In the genomic region with DNA sequence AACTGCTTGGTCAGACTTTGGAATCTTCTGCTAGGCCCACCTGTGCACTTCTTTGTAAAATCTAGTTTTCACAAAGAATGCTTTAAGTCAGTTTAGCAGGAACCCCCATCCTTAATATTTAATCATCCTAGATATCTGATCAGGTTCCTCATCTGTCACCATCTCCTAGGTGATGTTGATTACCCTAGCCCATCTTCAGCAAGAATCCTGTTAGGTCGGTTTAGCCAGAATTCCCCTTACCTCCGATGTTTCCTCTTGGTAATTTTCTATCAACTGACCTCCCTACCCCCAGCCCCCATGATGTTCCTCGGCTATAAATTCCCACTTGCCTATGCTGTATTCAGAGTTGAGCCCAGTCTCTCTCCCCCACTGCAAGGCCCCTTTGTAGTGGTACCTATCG, we compare ENCODE assay signal across 16 cellular contexts. TPM values are rescaled to one million over a fixed set of nuclear protein-coding genes. Genes with fewer than 3 reads are reported as not detected.
A peak's percentile ranks its signal among the peaks of the same experiment; 100 is the strongest.
DNase-seq lines count a peak whose midpoint lies in the region; ATAC-seq and TF ChIP-seq lines count a peak whose summit lies in the region.
"Had no signal": no experiment of that assay in that cellular context is flagged by ENCODE, and none has a peak within 500 bp of the region (broad histone marks: within the 10 kb centered on the region; RNA-seq: fewer than 3 reads in every experiment).

No MANE protein-coding gene starts in this region.

- H3K27ac ChIP-seq in GM23338 (ENCODE audit: low read depth) (no peak overlapping the region), VCaP (peak overlapping the region; percentile 39), coronary artery (no peak overlapping the region)
- H3K27ac ChIP-seq: C4-2B, GM23248 had no signal

- H3K36me3 ChIP-seq in GM23338 (ENCODE audit: insufficient read depth) = no peaks in the 10 kb centered on the region
- H3K36me3 ChIP-seq: BE2C had no signal

- no peaks in the 10 kb centered on the region for H3K27me3 ChIP-seq in GM23338 (ENCODE audit: insufficient read depth)
- H3K27me3 ChIP-seq: BE2C had no signal

- H3F3A ChIP-seq in GM23338 (replicated peaks; ENCODE audit: low read depth) = peaks cover 6% of the 10 kb centered on the region; the same call in 1 of the 2 replicates

- peaks cover 27% of the 10 kb centered on the region for H3K27me3 Mint-ChIP-seq in GM23338 (ENCODE audit: insufficient read depth, low read depth, poor library complexity)
- H3K27me3 Mint-ChIP-seq in neural crest cell (ENCODE audit: low read depth) = no peaks in the 10 kb centered on the region
- H3K27me3 Mint-ChIP-seq: IgD-negative memory B cell had no signal

- H3K9me3 Mint-ChIP-seq in GM23338 (no peaks in the 10 kb centered on the region; the same call in 2 of the 3 replicates), neural crest cell (peaks cover 3% of the 10 kb centered on the region)
- H3K9me3 Mint-ChIP-seq: CD8-positive, alpha-beta T cell; IgD-negative memory B cell had no signal

- H3K4me1 Mint-ChIP-seq in GM23338 (peaks cover 13% of the 10 kb centered on the region), neural crest cell (peaks cover 25% of the 10 kb centered on the region)

- no peak overlapping the region for H3K4me3 Mint-ChIP-seq in GM23338
- H3K4me3 Mint-ChIP-seq in neural crest cell = peak overlapping the region; percentile 41
- H3K4me3 Mint-ChIP-seq: CD8-positive, alpha-beta T cell had no signal

- H3K79me2 ChIP-seq in GM23338 (replicated peaks; ENCODE audit: insufficient read depth) = no peaks in the 10 kb centered on the region

- H3K4me2 ChIP-seq in GM23338 = no peak overlapping the region

- H3K4me1 ChIP-seq in GM23338 (ENCODE audit: insufficient read depth) = peaks cover 14% of the 10 kb centered on the region; the same call in 1 of the 2 replicates
- H3K4me1 ChIP-seq: BE2C had no signal

- no peaks in the 10 kb centered on the region for H3K9me2 ChIP-seq in GM23338 (ENCODE audit: insufficient read depth)

- no peak overlapping the region for H3K27ac Mint-ChIP-seq in GM23338
- H3K27ac Mint-ChIP-seq in neural crest cell (ENCODE audit: unreplicated experiment) = no peak overlapping the region
- H3K27ac Mint-ChIP-seq: CD8-positive, alpha-beta T cell had no signal

- no peak for ATAC-seq in GM23338
- no peak for ATAC-seq in GM21526 (IDR thresholded peaks at IDR 0.05; ENCODE audit: low FRiP score, unreplicated experiment)
- ATAC-seq: CD8-positive, alpha-beta T cell had no signal

- DNase-seq in GM23338 (ENCODE audit: low spot score) (no peak), neural crest cell (ENCODE audit: low read depth, low spot score) (no peak), HK-2 (ENCODE audit: unreplicated experiment) (no peak), coronary artery (ENCODE audit: low spot score) (no peak)
- no peak for DNase-seq in stimulated activated CD4-positive, alpha-beta T cell treated with anti-CD3 and anti-CD28 coated beads, Interleukin-2, amount 100 ng/mL, for 48 hours
- DNase-seq: BE2C; Caco-2; CD8-positive, alpha-beta T cell; DND-41; GDM1; GM23248; H7 had no signal

- H4K20me1 ChIP-seq in GM23338 (replicated peaks; ENCODE audit: insufficient read depth) = no peaks in the 10 kb centered on the region

- TF ChIP-seq CTCF in GM23338 (conservative IDR thresholded peaks at IDR 0.05; ENCODE audit: low read depth in 2 of 2) (no peak), VCaP (conservative IDR thresholded peaks at IDR 0.05) (no peak), neural crest cell (conservative IDR thresholded peaks at IDR 0.05) (no peak), coronary artery (IDR thresholded peaks at IDR 0.05) (no peak)

- H3K4me3 ChIP-seq in GM23338 (no peak overlapping the region), coronary artery (no peak overlapping the region)
- H3K4me3 ChIP-seq: GM23248 had no signal

- peak overlapping the region; percentile 54; the same call in 1 of the 2 replicates for H2AFZ ChIP-seq in GM23338
- H2AFZ ChIP-seq: GM23248 had no signal

- H3K36me3 Mint-ChIP-seq in GM23338 (ENCODE audit: low read depth) (no peaks in the 10 kb centered on the region), neural crest cell (ENCODE audit: low read depth) (peaks cover 5% of the 10 kb centered on the region)
- H3K36me3 Mint-ChIP-seq: IgD-negative memory B cell had no signal

TF ChIP-seq in GM23338, 12 proteins besides CTCF, POLR2A, EP300 and RAD21 (continues in another document):
- TF ChIP-seq EZH2 (IDR thresholded peaks at IDR 0.05; ENCODE audit: low read depth, unreplicated experiment) = no peak
- no peak for TF ChIP-seq ZNF114 (CRISPR knock-in tag; IDR thresholded peaks at IDR 0.05)
- no peak for TF ChIP-seq ZNF331 (CRISPR knock-in tag; IDR thresholded peaks at IDR 0.05; ENCODE audit: low read depth)
- TF ChIP-seq, protein P1, sequence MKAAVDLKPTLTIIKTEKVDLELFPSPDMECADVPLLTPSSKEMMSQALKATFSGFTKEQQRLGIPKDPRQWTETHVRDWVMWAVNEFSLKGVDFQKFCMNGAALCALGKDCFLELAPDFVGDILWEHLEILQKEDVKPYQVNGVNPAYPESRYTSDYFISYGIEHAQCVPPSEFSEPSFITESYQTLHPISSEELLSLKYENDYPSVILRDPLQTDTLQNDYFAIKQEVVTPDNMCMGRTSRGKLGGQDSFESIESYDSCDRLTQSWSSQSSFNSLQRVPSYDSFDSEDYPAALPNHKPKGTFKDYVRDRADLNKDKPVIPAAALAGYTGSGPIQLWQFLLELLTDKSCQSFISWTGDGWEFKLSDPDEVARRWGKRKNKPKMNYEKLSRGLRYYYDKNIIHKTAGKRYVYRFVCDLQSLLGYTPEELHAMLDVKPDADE (IDR thresholded peaks at IDR 0.05) = no peak
- TF ChIP-seq JUNB (IDR thresholded peaks at IDR 0.05; ENCODE audit: unreplicated experiment) = no peak
- TF ChIP-seq CREB1 (CRISPR knock-in tag; IDR thresholded peaks at IDR 0.05; ENCODE audit: low read depth) = no peak
- no peak for TF ChIP-seq EZH2phosphoT487 (IDR thresholded peaks at IDR 0.05; ENCODE audit: unreplicated experiment)
- no peak for TF ChIP-seq POLR2AphosphoS5 (IDR thresholded peaks at IDR 0.05; ENCODE audit: low read depth)
- no peak for TF ChIP-seq STAT1 (IDR thresholded peaks at IDR 0.05; ENCODE audit: unreplicated experiment)
- TF ChIP-seq, protein P2, sequence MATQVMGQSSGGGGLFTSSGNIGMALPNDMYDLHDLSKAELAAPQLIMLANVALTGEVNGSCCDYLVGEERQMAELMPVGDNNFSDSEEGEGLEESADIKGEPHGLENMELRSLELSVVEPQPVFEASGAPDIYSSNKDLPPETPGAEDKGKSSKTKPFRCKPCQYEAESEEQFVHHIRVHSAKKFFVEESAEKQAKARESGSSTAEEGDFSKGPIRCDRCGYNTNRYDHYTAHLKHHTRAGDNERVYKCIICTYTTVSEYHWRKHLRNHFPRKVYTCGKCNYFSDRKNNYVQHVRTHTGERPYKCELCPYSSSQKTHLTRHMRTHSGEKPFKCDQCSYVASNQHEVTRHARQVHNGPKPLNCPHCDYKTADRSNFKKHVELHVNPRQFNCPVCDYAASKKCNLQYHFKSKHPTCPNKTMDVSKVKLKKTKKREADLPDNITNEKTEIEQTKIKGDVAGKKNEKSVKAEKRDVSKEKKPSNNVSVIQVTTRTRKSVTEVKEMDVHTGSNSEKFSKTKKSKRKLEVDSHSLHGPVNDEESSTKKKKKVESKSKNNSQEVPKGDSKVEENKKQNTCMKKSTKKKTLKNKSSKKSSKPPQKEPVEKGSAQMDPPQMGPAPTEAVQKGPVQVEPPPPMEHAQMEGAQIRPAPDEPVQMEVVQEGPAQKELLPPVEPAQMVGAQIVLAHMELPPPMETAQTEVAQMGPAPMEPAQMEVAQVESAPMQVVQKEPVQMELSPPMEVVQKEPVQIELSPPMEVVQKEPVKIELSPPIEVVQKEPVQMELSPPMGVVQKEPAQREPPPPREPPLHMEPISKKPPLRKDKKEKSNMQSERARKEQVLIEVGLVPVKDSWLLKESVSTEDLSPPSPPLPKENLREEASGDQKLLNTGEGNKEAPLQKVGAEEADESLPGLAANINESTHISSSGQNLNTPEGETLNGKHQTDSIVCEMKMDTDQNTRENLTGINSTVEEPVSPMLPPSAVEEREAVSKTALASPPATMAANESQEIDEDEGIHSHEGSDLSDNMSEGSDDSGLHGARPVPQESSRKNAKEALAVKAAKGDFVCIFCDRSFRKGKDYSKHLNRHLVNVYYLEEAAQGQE (IDR thresholded peaks at IDR 0.05; ENCODE audit: unreplicated experiment) = no peak

RNA-seq across cellular contexts. Expression of a gene that starts 2.7 kb away (rescaled TPM):
- 6.1 and 6.2 TPM in 2 replicates for total RNA-seq in GM23338 (2014; rRNA removed; shearing (Covaris generic))
- 3.6 and 4.3 TPM in 2 replicates for polyA plus RNA-seq in GM23338 (2016; fragmentation: Nextera tagmentation; extraction: Ambion mirVana)
- 4.9 and 5.1 TPM in 2 replicates for total RNA-seq in neural crest cell

RNA-seq across cellular contexts. Expression of a gene that starts 9.0 kb away (rescaled TPM):
- 0.39 and 1.2 TPM in 2 replicates for total RNA-seq in GM23338 (2014; rRNA removed; shearing (Covaris generic))
- polyA plus RNA-seq in GM23338 (2016; fragmentation: Nextera tagmentation; extraction: Ambion mirVana) = 2.7 and 3.5 TPM in 2 replicates
- 5.2 and 5.6 TPM in 2 replicates for total RNA-seq in neural crest cell

RNA-seq across cellular contexts. Expression of a gene that starts 42.9 kb away (rescaled TPM):
- 42.6 and 45.0 TPM in 2 replicates for total RNA-seq in GM23338 (2014; rRNA removed; shearing (Covaris generic))
- polyA plus RNA-seq in GM23338 (2016; fragmentation: Nextera tagmentation; extraction: Ambion mirVana) = 12.1 and 13.9 TPM in 2 replicates
- 84.8 and 94.9 TPM in 2 replicates for total RNA-seq in neural crest cell

RNA-seq across cellular contexts. Expression of a gene that starts 54.9 kb away (rescaled TPM):
- total RNA-seq in GM23338 (2014; rRNA removed; shearing (Covaris generic)) = 28.4 TPM in 2 replicates
- 8.5 and 13.4 TPM in 2 replicates for polyA plus RNA-seq in GM23338 (2016; fragmentation: Nextera tagmentation; extraction: Ambion mirVana)
- total RNA-seq in neural crest cell = 56.0 and 63.3 TPM in 2 replicates
